ENCODE assay signal across 10 cellular contexts in genomic region chr19:10102787-10103236, GRCh38. TPM values are rescaled to one million over a fixed set of nuclear protein-coding genes. Genes with fewer than 3 reads are reported as not detected.
DNase-seq lines count a peak whose midpoint lies in the region; ATAC-seq and TF ChIP-seq lines count a peak whose summit lies in the region.
"Had no signal": no experiment of that assay in that cellular context is flagged by ENCODE, and none has a peak within 500 bp of the region (broad histone marks: within the 10 kb centered on the region; RNA-seq: fewer than 3 reads in every experiment).

No MANE protein-coding gene starts in this region.

- H3K36me3 Mint-ChIP-seq in type B pancreatic cell = no peaks in the 10 kb centered on the region
- peaks cover 11 to 13% (median 12%) of the 10 kb centered on the region in 3 experiments for H3K36me3 Mint-ChIP-seq in H9 (ENCODE audit: insufficient read depth in 1 of 3, low read depth in 3 of 3)

- H3K4ac ChIP-seq in H9 (ENCODE audit: low read depth, low read length) = no peak overlapping the region

- no peak overlapping the region for H2BK12ac ChIP-seq in H9 (ENCODE audit: insufficient read length, low read depth, low read length)

- H3K4me3 Mint-ChIP-seq in type B pancreatic cell (no peak overlapping the region), H9 (no peak overlapping the region)

- H3K9me3 ChIP-seq in mucosa of rectum (ENCODE audit: control insufficient read depth in 2 of 2, low read length in 2 of 2) (no peaks in the 10 kb centered on the region), sigmoid colon (no peaks in the 10 kb centered on the region), H9 (ENCODE audit: control insufficient read depth, low read depth, low read length) (no peaks in the 10 kb centered on the region)

- peak overlapping the region; percentile 49 for H3K4me3 ChIP-seq in GM12864 (ENCODE audit: low read depth, low read length)
- no peak overlapping the region for H3K4me3 ChIP-seq in mucosa of rectum (ENCODE audit: low read length in 2 of 2)
- no peak overlapping the region for H3K4me3 ChIP-seq in sigmoid colon

- no peak overlapping the region for H3K56ac ChIP-seq in H9 (ENCODE audit: insufficient read length, low read depth, low read length)

- no peak overlapping the region for H3K23ac ChIP-seq in H9 (ENCODE audit: insufficient read length, low read depth, low read length)

- H3K27me3 Mint-ChIP-seq in type B pancreatic cell (peaks cover 8% of the 10 kb centered on the region), H9 (ENCODE audit: low read depth) (peaks cover 22% of the 10 kb centered on the region)

- H4K5ac ChIP-seq in H9 (ENCODE audit: insufficient read length, low read depth, low read length) = no peak overlapping the region

- ATAC-seq in GM21737 (IDR thresholded peaks at IDR 0.05; ENCODE audit: unreplicated experiment) = peak; percentile 33

- H3K27me3 ChIP-seq in mucosa of rectum (ENCODE audit: control insufficient read depth in 2 of 2, insufficient read depth in 2 of 2, low read length in 2 of 2) = no peaks in the 10 kb centered on the region
- H3K27me3 ChIP-seq in sigmoid colon = no peaks in the 10 kb centered on the region
- no peaks in the 10 kb centered on the region for H3K27me3 ChIP-seq in H9 (ENCODE audit: insufficient read depth, low read length)

- H4K91ac ChIP-seq in H9 (ENCODE audit: insufficient read length, low read depth, low read length) = no peak overlapping the region

- H3K79me2 ChIP-seq in H9 (ENCODE audit: insufficient read depth, low read length) = peaks cover 7% of the 10 kb centered on the region; the same call in 1 of the 2 replicates

- no peak overlapping the region for H2AK5ac ChIP-seq in H9 (ENCODE audit: insufficient read length, low read length)

- H3K4me1 ChIP-seq in mucosa of rectum (ENCODE audit: control insufficient read depth in 2 of 2, insufficient read depth in 2 of 2, low read length in 2 of 2) (peaks cover 7 to 19% of the 10 kb centered on the region in 2 donors), sigmoid colon (peaks cover 0 to 18% (median 12%) of the 10 kb centered on the region in 4 donors), H9 (ENCODE audit: insufficient read depth, low read length) (no peaks in the 10 kb centered on the region; the same call in 1 of the 2 replicates)

- TF ChIP-seq CTCF in GM12864 (IDR thresholded peaks at IDR 0.05; ENCODE audit: low read depth, low read length, missing control alignments) (no peak), type B pancreatic cell (conservative IDR thresholded peaks at IDR 0.05) (no peak), sigmoid colon (IDR thresholded peaks at IDR 0.05) (no peak), H9 (conservative IDR thresholded peaks at IDR 0.05) (no peak)

- 54 to 73% methylated on average over 7 of the region's 7 CpGs for WGBS in sigmoid colon, 2 donors
- no CpG with 5 or more reads among the region's 7 CpGs for WGBS in H9 (ENCODE audit: extremely low coverage, insufficient read length, low lambda C conversion rate)

- H2BK120ac ChIP-seq in H9 (ENCODE audit: low read depth, low read length, poor library complexity, severe bottlenecking) = no peak overlapping the region

- H2BK20ac ChIP-seq in H9 (ENCODE audit: low read depth, low read length, poor library complexity, severe bottlenecking) = no peak overlapping the region

- intact Hi-C loops in sigmoid colon (cut with DNase I) = no loop called here

- no peak overlapping the region for H2BK15ac ChIP-seq in H9 (ENCODE audit: low read depth, low read length)

- H3K4me1 Mint-ChIP-seq in type B pancreatic cell (ENCODE audit: unreplicated experiment) (peaks cover 15% of the 10 kb centered on the region), H9 (peaks cover 8 to 19% of the 10 kb centered on the region in 2 experiments)

- H3K14ac ChIP-seq in H9 (ENCODE audit: insufficient read depth, low read length) = no peak overlapping the region

- DNase-seq in GM12864 (ENCODE audit: low read depth) = peak; percentile 77
- DNase-seq in OCI-M2 (lab: John Stamatoyannopoulos, UW; ENCODE audit: unreplicated experiment) = peak; percentile 97
- no peak for DNase-seq in DMS 273 (lab: John Stamatoyannopoulos, UW; ENCODE audit: unreplicated experiment)
- no peak for DNase-seq in type B pancreatic cell (ENCODE audit: extremely low spot score, unreplicated experiment)
- DNase-seq in sigmoid colon = no peak
- DNase-seq in H9 = no peak

- H3K23me2 ChIP-seq in H9 (ENCODE audit: insufficient read length, low read depth, low read length, poor library complexity, severe bottlenecking) = peaks cover 7% of the 10 kb centered on the region

- no peak for TF ChIP-seq POLR2A in sigmoid colon (IDR thresholded peaks at IDR 0.05)

- no peaks in the 10 kb centered on the region for H3K79me1 ChIP-seq in H9 (ENCODE audit: insufficient read depth, low read depth, low read length, poor library complexity, severe bottlenecking)

- H3K36me3 ChIP-seq in mucosa of rectum (ENCODE audit: control insufficient read depth in 2 of 2, insufficient read depth in 2 of 2, low read length in 2 of 2) = peaks cover 3 to 4% of the 10 kb centered on the region in 2 donors
- H3K36me3 ChIP-seq in sigmoid colon = peaks cover 3 to 7% (median 5%) of the 10 kb centered on the region in 4 donors

- H4K20me1 ChIP-seq in H9 (ENCODE audit: control insufficient read depth, insufficient read depth, insufficient read length) = no peaks in the 10 kb centered on the region

- H3K9me3 Mint-ChIP-seq in type B pancreatic cell (no peaks in the 10 kb centered on the region), H9 (no peaks in the 10 kb centered on the region; a peak in 2 of 5 replicates)

- H2BK5ac ChIP-seq in H9 (ENCODE audit: insufficient read length, low read length) = no peak overlapping the region

- no peak overlapping the region for H2AFZ ChIP-seq in H9 (ENCODE audit: low read length)

- H3K27ac Mint-ChIP-seq in type B pancreatic cell (no peak overlapping the region), H9 (no peak overlapping the region)

- H3T11ph ChIP-seq in H9 (ENCODE audit: low read length) = no peak overlapping the region

- H3K18ac ChIP-seq in H9 (ENCODE audit: insufficient read length, low read depth, low read length) = no peak overlapping the region

- no peak for TF ChIP-seq EP300 in sigmoid colon (IDR thresholded peaks at IDR 0.05)

- no peak overlapping the region for H3K4me2 ChIP-seq in H9 (ENCODE audit: insufficient read depth, insufficient read length, low read length)

- no peak overlapping the region for H3K9ac ChIP-seq in mucosa of rectum (ENCODE audit: low read depth in 1 of 2, low read length in 2 of 2)
- H3K9ac ChIP-seq in H9 (ENCODE audit: extremely low read depth, insufficient read length, low read length) = no peak overlapping the region

- H3K27ac ChIP-seq in mucosa of rectum (ENCODE audit: low read depth in 2 of 2, low read length in 2 of 2) (peak overlapping the region; percentile 27 to 68), sigmoid colon (no peak overlapping the region), H9 (ENCODE audit: insufficient read length, low read depth, low read length) (no peak overlapping the region)

- H4K8ac ChIP-seq in H9 (replicated peaks; ENCODE audit: insufficient read length, low read depth, low read length) = no peak overlapping the region

RNA-seq across cellular contexts. Expression of gene ANGPTL6, which starts 0.3 kb away (rescaled TPM):
- total RNA-seq in type B pancreatic cell (ENCODE audit: low replicate concordance) (0.27 TPM in 1 of 2 replicates, not detected in the other), sigmoid colon (not detected), H9 (2021) (0.18 and 0.26 TPM in 2 replicates)
- polyA plus RNA-seq in sigmoid colon = 1 to 10 TPM in 1 of 3 donors, under 1 TPM in 1, not detected in 1; 0.69 to 1.6 TPM
- total RNA-seq: astrocyte, RPMI7951 had no signal

RNA-seq across cellular contexts. Expression of gene PPAN, which starts 3.4 kb away (rescaled TPM):
- 59.2 and 62.4 TPM in 2 replicates for total RNA-seq in type B pancreatic cell (ENCODE audit: low replicate concordance)
- total RNA-seq in sigmoid colon = 10 to 100 TPM; 24.6 to 29.1 (median 25.8) TPM
- polyA plus RNA-seq in sigmoid colon = 10 to 100 TPM; 16.2 to 58.7 (median 18.5) TPM
- total RNA-seq in H9 (2021) = 150 and 157 TPM in 2 replicates

RNA-seq across cellular contexts. Expression of gene P2RY11, which starts 8.7 kb away (rescaled TPM):
- total RNA-seq in type B pancreatic cell (ENCODE audit: low replicate concordance) (22.7 and 26.0 TPM in 2 replicates), sigmoid colon (10 to 100 TPM in 1 of 4 donors, 1 to 10 TPM in 3; 2.9 to 10.3 (median 6.3) TPM), H9 (2021) (60.6 and 63.7 TPM in 2 replicates)
- 10 to 100 TPM in 1 of 3 donors, 1 to 10 TPM in 2; 1.2 to 18.5 (median 1.8) TPM for polyA plus RNA-seq in sigmoid colon

RNA-seq across cellular contexts. Expression of gene SHFL, which starts 16.7 kb away (rescaled TPM):
- total RNA-seq in type B pancreatic cell (ENCODE audit: low replicate concordance) (16.8 and 18.9 TPM in 2 replicates), sigmoid colon (10 to 100 TPM; 25.3 to 44.9 (median 27.9) TPM), H9 (2021) (20.0 and 21.1 TPM in 2 replicates)
- polyA plus RNA-seq in sigmoid colon = 10 to 100 TPM; 17.1 to 39.0 (median 23.4) TPM

RNA-seq across cellular contexts. Expression of gene EIF3G, which starts 16.9 kb away (rescaled TPM):
- total RNA-seq in type B pancreatic cell (ENCODE audit: low replicate concordance) = 179 and 215 TPM in 2 replicates
- 100 to 1,000 TPM; 278 to 392 (median 336) TPM for total RNA-seq in sigmoid colon
- 100 to 1,000 TPM; 103 to 210 (median 202) TPM for polyA plus RNA-seq in sigmoid colon
- 290 and 296 TPM in 2 replicates for total RNA-seq in H9 (2021)

Comparison
In these comparisons a context has a peak if more than half of its experiments do, and no peak if none do; other contexts are left out.
1. DNase-seq: peak in GM12864 (single experiment) and OCI-M2 (single experiment); none in DMS 273 (single experiment), type B pancreatic cell (single experiment), sigmoid colon (single experiment) and H9 (single experiment).
2. H3K27ac ChIP-seq: peak in mucosa of rectum (2 of 2); none in sigmoid colon (0 of 4) and H9 (single experiment).